In the genomic region with DNA sequence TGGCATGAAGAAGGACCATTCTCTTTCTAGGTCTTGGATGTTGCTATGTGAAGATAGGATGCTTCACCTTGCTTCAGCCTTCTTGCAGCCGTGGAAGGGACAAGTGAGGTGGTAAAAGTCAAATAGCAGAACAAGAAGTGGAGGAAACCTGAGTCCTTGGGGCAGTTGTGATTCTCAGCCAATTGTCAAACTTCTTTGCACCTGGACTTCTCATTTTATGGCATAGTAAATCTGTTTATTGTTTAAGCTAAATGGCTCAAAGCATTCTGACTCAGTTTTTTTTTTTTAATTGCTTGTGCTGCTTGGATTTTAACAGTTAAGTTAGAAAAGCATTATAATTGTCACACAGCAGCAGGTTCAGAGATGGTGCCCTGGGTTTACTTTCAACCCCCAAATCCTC, we compare ENCODE assay signal across 35 cellular contexts. TPM values are rescaled to one million over a fixed set of nuclear protein-coding genes. Genes with fewer than 3 reads are reported as not detected.
"Had no signal": no experiment of that assay in that cellular context is flagged by ENCODE, and none has a peak within 500 bp of the region (broad histone marks: within the 10 kb centered on the region; RNA-seq: fewer than 3 reads in every experiment).

No MANE protein-coding gene starts in this region.

- H3K4me2 ChIP-seq: SK-N-SH had no signal

- H3K4me3 ChIP-seq: MG63, Peyer's patch, SJSA1 had no signal

- H3K4me3 Mint-ChIP-seq: activated CD4-positive, alpha-beta memory T cell treated with anti-CD3 and anti-CD28 coated beads, Interleukin-2, amount 10 ng/mL, durations not matched to agents 7 days and 5 days; activated CD8-positive, alpha-beta memory T cell treated with anti-CD3 and anti-CD28 coated beads, Interleukin-2, amount 10 ng/mL, durations not matched to agents 7 days and 5 days; activated naive CD4-positive, alpha-beta T cell treated with anti-CD3 and anti-CD28 coated beads, Interleukin-2, amount 10 ng/mL, durations not matched to agents 7 days and 5 days; activated naive CD8-positive, alpha-beta T cell; activated naive CD8-positive, alpha-beta T cell treated with anti-CD3 and anti-CD28 coated beads, Interleukin-2, amount 50 U/mL, for 24 hours; brain; T-helper 1 cell treated with Interleukin-12 subunit alpha and Interleukin-12 subunit beta and Interleukin-4 antibody, amounts not matched to agents 30 μg/mL and 1 μg/mL, for 36 hours; T-helper 2 cell treated with Interferon-gamma antibody and Interleukin-4, amounts not matched to agents 5 μg/mL and 100 μg/mL, for 36 hours had no signal

- H3K4me1 Mint-ChIP-seq: activated CD4-positive, alpha-beta memory T cell treated with anti-CD3 and anti-CD28 coated beads, Interleukin-2, amount 10 ng/mL, durations not matched to agents 7 days and 5 days; activated CD8-positive, alpha-beta memory T cell treated with anti-CD3 and anti-CD28 coated beads, Interleukin-2, amount 10 ng/mL, durations not matched to agents 7 days and 5 days; activated naive CD4-positive, alpha-beta T cell treated with anti-CD3 and anti-CD28 coated beads, Interleukin-2, amount 10 ng/mL, durations not matched to agents 7 days and 5 days; activated naive CD8-positive, alpha-beta T cell treated with anti-CD3 and anti-CD28 coated beads, Interleukin-2, amount 50 U/mL, for 24 hours; brain had no signal

- ATAC-seq: activated CD8-positive, alpha-beta memory T cell treated with anti-CD3 and anti-CD28 coated beads, Interleukin-2, amount 10 ng/mL, durations not matched to agents 7 days and 5 days; activated naive CD8-positive, alpha-beta T cell treated with anti-CD3 and anti-CD28 coated beads, Interleukin-2, amount 50 U/mL, for 24 hours; PC-3 had no signal

- H3K36me3 ChIP-seq: MG63, Peyer's patch, SJSA1 had no signal

- H3K4me1 ChIP-seq: Peyer's patch, SJSA1 had no signal

- H3K27ac ChIP-seq: Peyer's patch, SJSA1 had no signal

- H3K9me2 ChIP-seq: SK-N-SH had no signal

- H3K9me3 Mint-ChIP-seq: activated CD4-positive, alpha-beta memory T cell treated with anti-CD3 and anti-CD28 coated beads, Interleukin-2, amount 10 ng/mL, durations not matched to agents 7 days and 5 days; T-helper 2 cell treated with Interferon-gamma antibody and Interleukin-4, amounts not matched to agents 5 μg/mL and 100 μg/mL, for 36 hours had no signal

- H3K36me3 Mint-ChIP-seq: activated CD8-positive, alpha-beta memory T cell treated with anti-CD3 and anti-CD28 coated beads, Interleukin-2, amount 10 ng/mL, durations not matched to agents 7 days and 5 days; activated naive CD4-positive, alpha-beta T cell treated with anti-CD3 and anti-CD28 coated beads, Interleukin-2, amount 10 ng/mL, durations not matched to agents 7 days and 5 days; activated naive CD8-positive, alpha-beta T cell; brain had no signal

- H3K9me3 ChIP-seq: MG63, Peyer's patch, SJSA1, SK-N-SH had no signal

- DNase-seq: activated CD4-positive, alpha-beta memory T cell treated with anti-CD3 and anti-CD28 coated beads, Interleukin-2, amount 10 ng/mL, durations not matched to agents 7 days and 5 days; activated CD4-positive, alpha-beta T cell treated with anti-CD3 and anti-CD28 coated beads for 1 hour; activated CD4-positive, alpha-beta T cell treated with anti-CD3 and anti-CD28 coated beads for 48 hours; activated CD4-positive, CD25-positive, alpha-beta regulatory T cell; activated CD8-positive, alpha-beta memory T cell treated with anti-CD3 and anti-CD28 coated beads for 24 hours; activated CD8-positive, alpha-beta memory T cell treated with anti-CD3 and anti-CD28 coated beads, Interleukin-2, amount 10 ng/mL, durations not matched to agents 7 days and 5 days; activated CD8-positive, alpha-beta memory T cell treated with anti-CD3 and anti-CD28 coated beads, Interleukin-2, amount 50 U/mL, for 48 hours; activated effector memory CD4-positive, alpha-beta T cell treated with Interleukin-2 at 50 U/mL for 16 hours; activated naive CD4-positive, alpha-beta T cell treated with anti-CD3 and anti-CD28 coated beads, Interleukin-2, amount 10 ng/mL, durations not matched to agents 7 days and 5 days; activated naive CD8-positive, alpha-beta T cell treated with anti-CD3 and anti-CD28 coated beads, Interleukin-2, amount 50 U/mL, for 24 hours; activated T-cell treated with anti-CD3 and anti-CD28 coated beads, Interleukin-2, amount 50 U/mL, for 48 hours; anterior cingulate cortex; caudate nucleus; cerebellar nuclear complex; Karpas-422; MG63; NCI-H1048; NCI-H1105 treated with DMSO at 0.1 percent for 48 hours; NCI-H1436; NCI-H1694; NCI-H1930; NCI-H345; NCI-H524 treated with DMSO at 0.1 percent for 48 hours; PC-3; Peyer's patch; RPMI8226; SHP77 treated with DMSO at 0.1 percent for 48 hours; SK-N-SH had no signal

- H3K27me3 Mint-ChIP-seq: activated CD4-positive, alpha-beta memory T cell treated with anti-CD3 and anti-CD28 coated beads, Interleukin-2, amount 10 ng/mL, durations not matched to agents 7 days and 5 days; activated CD8-positive, alpha-beta memory T cell treated with anti-CD3 and anti-CD28 coated beads, Interleukin-2, amount 10 ng/mL, durations not matched to agents 7 days and 5 days; activated naive CD4-positive, alpha-beta T cell treated with anti-CD3 and anti-CD28 coated beads, Interleukin-2, amount 10 ng/mL, durations not matched to agents 7 days and 5 days; activated naive CD8-positive, alpha-beta T cell; activated naive CD8-positive, alpha-beta T cell treated with anti-CD3 and anti-CD28 coated beads, Interleukin-2, amount 50 U/mL, for 24 hours had no signal

- H3K27ac Mint-ChIP-seq: activated CD4-positive, alpha-beta memory T cell treated with anti-CD3 and anti-CD28 coated beads, Interleukin-2, amount 10 ng/mL, durations not matched to agents 7 days and 5 days; activated CD8-positive, alpha-beta memory T cell treated with anti-CD3 and anti-CD28 coated beads, Interleukin-2, amount 10 ng/mL, durations not matched to agents 7 days and 5 days; activated naive CD4-positive, alpha-beta T cell treated with anti-CD3 and anti-CD28 coated beads, Interleukin-2, amount 10 ng/mL, durations not matched to agents 7 days and 5 days; activated naive CD8-positive, alpha-beta T cell; activated naive CD8-positive, alpha-beta T cell treated with anti-CD3 and anti-CD28 coated beads, Interleukin-2, amount 50 U/mL, for 24 hours; brain; T-helper 1 cell treated with Interleukin-12 subunit alpha and Interleukin-12 subunit beta and Interleukin-4 antibody, amounts not matched to agents 30 μg/mL and 1 μg/mL, for 36 hours; T-helper 2 cell treated with Interferon-gamma antibody and Interleukin-4, amounts not matched to agents 5 μg/mL and 100 μg/mL, for 36 hours had no signal

- H3K27me3 ChIP-seq: MG63, Peyer's patch, SJSA1 had no signal

RNA-seq across cellular contexts. Expression of gene ST6GAL2, which starts 33.0 kb away (rescaled TPM):
- total RNA-seq: activated CD4-positive, alpha-beta memory T cell treated with anti-CD3 and anti-CD28 coated beads, Interleukin-2, amount 10 ng/mL, durations not matched to agents 7 days and 5 days; activated CD8-positive, alpha-beta memory T cell treated with anti-CD3 and anti-CD28 coated beads, Interleukin-2, amount 10 ng/mL, durations not matched to agents 7 days and 5 days; bronchial epithelial cell; NCI-H460; SJSA1 had no signal
